ENCODE assay signal across 20 cellular contexts in the genomic region with DNA sequence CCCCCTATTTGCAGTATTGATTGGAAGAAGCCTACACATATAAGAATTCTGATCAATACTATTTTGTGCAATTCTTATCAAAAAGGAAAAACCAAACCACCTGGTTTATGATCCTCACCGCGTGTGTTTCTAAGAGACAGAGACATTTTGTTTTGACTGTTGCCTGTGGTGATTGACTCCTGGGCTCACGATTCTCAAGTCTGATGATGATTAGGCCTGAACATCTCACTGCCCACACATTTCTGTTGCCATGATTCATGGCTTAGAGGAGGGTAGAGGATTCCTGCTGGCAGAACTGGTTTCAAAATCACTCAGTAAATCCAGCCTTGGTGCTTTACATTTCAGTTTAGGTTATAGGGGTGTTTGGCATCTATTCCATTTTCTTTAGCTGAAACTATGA.
DNase-seq lines count a peak whose midpoint lies in the region; FAIRE-seq and TF ChIP-seq lines count a peak whose summit lies in the region.
"Had no signal": no experiment of that assay in that cellular context is flagged by ENCODE, and none has a peak within 500 bp of the region (broad histone marks: within the 10 kb centered on the region; RNA-seq: fewer than 3 reads in every experiment).

No MANE protein-coding gene starts in this region.

- no peaks in the 10 kb centered on the region for H3K9me3 Mint-ChIP-seq in HFFc6

- no peaks in the 10 kb centered on the region for H3K36me3 ChIP-seq in bronchial epithelial cell (ENCODE audit: control insufficient read depth, insufficient read depth, low read length)

- DNase-seq in Ammon's horn (ENCODE audit: low spot score) (peak; percentile 36), LHCN-M2 (ENCODE audit: low read depth) (peak; percentile 49), bronchial epithelial cell (ENCODE audit: low read depth) (peak; percentile 9), kidney tubule cell (ENCODE audit: low spot score) (peak; percentile 70), glomerular visceral epithelial cell (ENCODE audit: extremely low spot score) (no peak), GM13976 (ENCODE audit: low spot score) (no peak), NCI-H446 (lab: John Stamatoyannopoulos, UW) (no peak), HFFc6 (no peak)
- DNase-seq: AML-193, COR-L47, H7, Kasumi-1, NCI-H1417, NCI-H187 treated with DMSO at 0.1 percent for 48 hours, NCI-H446 treated with DMSO at 0.1 percent for 48 hours, NCI-H774, SHP77 treated with DMSO at 0.1 percent for 48 hours had no signal

- in situ Hi-C loops in GM13976 (cut with MboI; ENCODE audit: low sequenced_read_pairs, unreplicated experiment): no loop called here

- peaks cover 3% of the 10 kb centered on the region; the same call in 1 of the 2 replicates for H3K27me3 Mint-ChIP-seq in HFFc6 (ENCODE audit: insufficient read depth)
- H3K27me3 Mint-ChIP-seq: IgD-negative memory B cell had no signal

- FAIRE-seq in bronchial epithelial cell (lab: Jason Lieb, UNC): no peak
- FAIRE-seq: GM12892, HTR-8/SVneo had no signal

- no peak overlapping the region for H3K4me3 Mint-ChIP-seq in HFFc6
- H3K4me3 Mint-ChIP-seq: IgD-negative memory B cell had no signal

- peaks cover 6% of the 10 kb centered on the region; the same call in 1 of the 2 replicates for H3K4me1 Mint-ChIP-seq in HFFc6 (ENCODE audit: low read depth)
- H3K4me1 Mint-ChIP-seq: IgD-negative memory B cell had no signal

- H3K36me3 Mint-ChIP-seq in HFFc6 (ENCODE audit: low read depth): no peaks in the 10 kb centered on the region

- no peak overlapping the region for H3K27ac Mint-ChIP-seq in HFFc6
- H3K27ac Mint-ChIP-seq: IgD-negative memory B cell had no signal

- TF ChIP-seq CTCF in bronchial epithelial cell (IDR thresholded peaks at IDR 0.05; ENCODE audit: insufficient read depth, low read length, severe bottlenecking) (no peak), GM13976 (IDR thresholded peaks at IDR 0.05; ENCODE audit: borderline replicate concordance, control extremely low read depth, extremely low read depth, insufficient read depth, missing control alignments) (no peak), HFFc6 (IDR thresholded peaks at IDR 0.05) (no peak)

- H3K27me3 ChIP-seq in bronchial epithelial cell (ENCODE audit: control insufficient read depth, insufficient read depth, low read length): no peaks in the 10 kb centered on the region

- H3K4me3 ChIP-seq in bronchial epithelial cell (ENCODE audit: low read depth, low read length): no peak overlapping the region

Comparison
In these comparisons a context has a peak if more than half of its experiments do, and no peak if none do; other contexts are left out.
1. DNase-seq: peak in Ammon's horn (single experiment), LHCN-M2 (single experiment), bronchial epithelial cell (single experiment) and kidney tubule cell (single experiment); none in glomerular visceral epithelial cell (single experiment), GM13976 (single experiment), NCI-H446 (0 of 2) and HFFc6 (single experiment).